15 cellular contexts compared by ENCODE assay signal in the genomic region with DNA sequence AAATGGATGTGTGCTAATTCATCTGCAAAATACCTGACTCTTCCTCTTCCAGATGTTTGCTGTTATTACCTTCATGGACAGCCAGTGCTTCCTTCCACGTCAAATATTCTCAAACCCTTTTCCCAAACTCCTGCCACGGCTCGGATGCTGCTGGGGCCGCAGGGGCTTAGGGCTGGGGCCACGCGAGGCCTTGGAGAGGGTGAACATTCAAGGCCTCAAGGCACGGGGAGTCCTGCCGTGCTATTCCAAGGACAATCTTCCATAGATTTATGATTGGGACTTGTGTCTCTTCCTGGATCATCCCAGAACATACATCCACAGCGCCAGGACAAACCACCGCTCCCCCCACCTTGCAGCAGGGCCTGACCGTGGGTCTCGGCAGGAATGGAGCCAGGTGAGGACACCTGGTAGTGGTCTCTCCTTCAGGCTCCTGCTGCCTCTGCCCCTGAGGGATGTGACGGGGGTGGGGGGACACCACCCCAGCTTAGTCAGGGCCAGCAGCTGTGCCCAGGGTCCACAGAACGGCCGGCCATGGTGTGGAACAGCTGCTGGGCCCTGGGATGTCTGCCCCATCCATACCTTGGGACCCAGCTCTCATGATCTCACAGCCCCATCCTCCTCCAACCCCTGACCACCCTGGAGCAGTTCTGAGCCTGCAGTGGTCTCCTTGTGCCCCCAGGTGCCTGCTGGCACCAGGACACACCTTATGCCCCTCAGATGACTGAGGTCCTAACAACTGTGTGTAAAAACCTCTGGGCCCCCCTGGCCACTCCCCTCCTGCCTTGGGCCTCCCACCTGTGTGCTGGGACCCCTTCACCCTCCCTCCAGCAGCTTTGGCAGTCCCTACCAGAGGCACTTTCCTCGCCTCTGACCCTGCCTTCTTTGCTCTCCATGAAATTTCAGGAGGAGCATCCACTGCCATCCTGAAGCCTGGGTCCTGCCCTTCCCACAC. TPM values are rescaled to one million over a fixed set of nuclear protein-coding genes. Genes with fewer than 3 reads are reported as not detected.
DNase-seq lines count a peak whose midpoint lies in the region; ATAC-seq and TF ChIP-seq lines count a peak whose summit lies in the region.
"Had no signal": no experiment of that assay in that cellular context is flagged by ENCODE, and none has a peak within 500 bp of the region (broad histone marks: within the 10 kb centered on the region; RNA-seq: fewer than 3 reads in every experiment).

No MANE protein-coding gene starts in this region.

- H3K4me3 Mint-ChIP-seq in chondrocyte (ENCODE audit: unreplicated experiment) (no peak overlapping the region), type B pancreatic cell (no peak overlapping the region)
- H3K4me3 Mint-ChIP-seq: CD8-positive, alpha-beta T cell had no signal

- H3K36me3 Mint-ChIP-seq in chondrocyte (ENCODE audit: low read depth): no peaks in the 10 kb centered on the region
- no peaks in the 10 kb centered on the region for H3K36me3 Mint-ChIP-seq in type B pancreatic cell
- H3K36me3 Mint-ChIP-seq: CD8-positive, alpha-beta T cell had no signal

- TF ChIP-seq CTCF in chondrocyte (IDR thresholded peaks at IDR 0.05) (no peak), type B pancreatic cell (conservative IDR thresholded peaks at IDR 0.05) (no peak)

- no peak for ATAC-seq in GM21367 (IDR thresholded peaks at IDR 0.05; ENCODE audit: unreplicated experiment)
- ATAC-seq: CD8-positive, alpha-beta T cell; PC-3 had no signal

- H3K9me3 Mint-ChIP-seq in chondrocyte (ENCODE audit: low read depth) (peaks cover 6% of the 10 kb centered on the region), type B pancreatic cell (no peaks in the 10 kb centered on the region)
- H3K9me3 Mint-ChIP-seq: CD8-positive, alpha-beta T cell had no signal

- H3K27ac Mint-ChIP-seq in chondrocyte (ENCODE audit: unreplicated experiment) (no peak overlapping the region), type B pancreatic cell (no peak overlapping the region)
- H3K27ac Mint-ChIP-seq: CD8-positive, alpha-beta T cell had no signal

- peak; percentile 41 for DNase-seq in activated effector memory CD4-positive, alpha-beta T cell treated with anti-CD3 and anti-CD28 coated beads, Interleukin-2, amount 50 U/mL, for 16 hours
- DNase-seq in activated effector memory CD4-positive, alpha-beta T cell treated with Interleukin-2 at 50 U/mL for 16 hours: no peak
- DNase-seq in chondrocyte (ENCODE audit: low spot score) (peak; percentile 62), mesenteric fat pad (ENCODE audit: low spot score) (peak; percentile 85), type B pancreatic cell (ENCODE audit: extremely low spot score, unreplicated experiment) (peak; percentile 51), OCI-M1 (lab: John Stamatoyannopoulos, UW) (no peak), globus pallidus (ENCODE audit: low spot score) (no peak)
- DNase-seq: CD8-positive, alpha-beta T cell; DMS79 treated with DMSO at 0.1 percent for 48 hours; MV-4-11; NCI-H1417; NCI-H187 treated with DMSO at 0.1 percent for 48 hours; NCI-H446 treated with DMSO at 0.1 percent for 48 hours; PC-3 had no signal

- H3K27me3 Mint-ChIP-seq in chondrocyte (ENCODE audit: low read depth) (peaks cover 46% of the 10 kb centered on the region), type B pancreatic cell (peaks cover 28% of the 10 kb centered on the region)

- H3K4me1 Mint-ChIP-seq in chondrocyte (ENCODE audit: low read depth) (no peaks in the 10 kb centered on the region), type B pancreatic cell (ENCODE audit: unreplicated experiment) (no peaks in the 10 kb centered on the region)

RNA-seq across cellular contexts. Expression of a gene that starts 16.7 kb away (rescaled TPM):
- total RNA-seq in chondrocyte (0.07 TPM in 1 of 3 replicates, not detected in the others), mesenteric fat pad (4.6 TPM), type B pancreatic cell (ENCODE audit: low replicate concordance) (0.12 and 0.31 TPM in 2 replicates)
- total RNA-seq: PC-3 had no signal

Comparison
In these comparisons a context has a peak if more than half of its experiments do, and no peak if none do; other contexts are left out.
1. DNase-seq: peak in activated effector memory CD4-positive, alpha-beta T cell treated with anti-CD3 and anti-CD28 coated beads, Interleukin-2, amount 50 U/mL, for 16 hours (single experiment), chondrocyte (single experiment), mesenteric fat pad (single experiment) and type B pancreatic cell (single experiment); none in activated effector memory CD4-positive, alpha-beta T cell treated with Interleukin-2 at 50 U/mL for 16 hours (single experiment), OCI-M1 (single experiment) and globus pallidus (single experiment).